Comparison of ENCODE assay signal across 17 cellular contexts in the genomic region with DNA sequence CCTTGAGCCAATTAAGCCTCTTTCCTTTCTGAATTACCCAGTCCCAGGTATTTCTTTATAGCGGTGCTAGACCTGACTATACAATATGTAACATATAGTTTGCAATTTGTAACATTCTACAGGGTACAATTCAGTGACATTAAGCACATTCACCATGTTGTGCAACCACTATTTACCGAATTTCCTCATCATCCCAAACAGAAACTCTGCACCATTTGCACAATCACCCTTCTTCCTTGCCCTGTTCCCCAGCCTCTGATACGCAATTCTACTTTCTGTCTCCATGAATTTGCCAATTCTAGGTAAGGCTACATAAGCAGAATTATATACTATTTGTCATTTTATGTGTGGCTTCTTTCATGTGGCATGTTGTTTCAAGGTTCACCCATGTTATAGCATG. TPM values are rescaled to one million over a fixed set of nuclear protein-coding genes. Genes with fewer than 3 reads are reported as not detected.
"Had no signal": no experiment of that assay in that cellular context is flagged by ENCODE, and none has a peak within 500 bp of the region (broad histone marks: within the 10 kb centered on the region; RNA-seq: fewer than 3 reads in every experiment).

No MANE protein-coding gene starts in this region.

- H3K4me3 Mint-ChIP-seq: type B pancreatic cell had no signal

- H3K27ac Mint-ChIP-seq: naive B cell, type B pancreatic cell had no signal

- H3K9me3 ChIP-seq: right atrium auricular region had no signal

- H3K4me1 Mint-ChIP-seq: naive B cell had no signal

- H3K36me3 ChIP-seq: right atrium auricular region had no signal

- H3K9me3 Mint-ChIP-seq: naive B cell, type B pancreatic cell had no signal

- H3K36me3 Mint-ChIP-seq: naive B cell, type B pancreatic cell had no signal

- H3K4me3 ChIP-seq: hepatocyte, lung, right atrium auricular region had no signal

- DNase-seq: activated CD4-positive, alpha-beta T cell treated with anti-CD3 and anti-CD28 coated beads, Interleukin-2, amount 50 U/mL, for 1 hour; activated naive CD4-positive, alpha-beta T cell treated with anti-CD3 and anti-CD28 coated beads, Interleukin-2, amount 50 U/mL, for 16 hours; activated T-cell treated with anti-CD3 and anti-CD28 coated beads for 4 hours; caudate nucleus; cortex of kidney; effector memory CD4-positive, alpha-beta T cell; naive B cell; nucleus accumbens; stimulated activated naive CD4-positive, alpha-beta T cell treated with Interleukin-2 at 50 U/mL for 16 hours had no signal

- H3K27me3 ChIP-seq: hepatocyte, right atrium auricular region had no signal

- H3K27ac ChIP-seq: hepatocyte, right atrium auricular region had no signal

- H3K4me1 ChIP-seq: right atrium auricular region had no signal

RNA-seq across cellular contexts. Expression of a gene that starts 13.7 kb away (rescaled TPM):
- polyA plus RNA-seq: hepatocyte had no signal

RNA-seq across cellular contexts. Expression of a gene that starts 27.1 kb away (rescaled TPM):
- total RNA-seq: activated CD8-positive, alpha-beta memory T cell treated with anti-CD3 and anti-CD28 coated beads for 36 hours; T-helper 2 cell treated with Interferon-gamma antibody and Interleukin-4, amounts not matched to agents 100 ng/mL and 5 ng/mL, for 36 hours had no signal
- polyA plus RNA-seq: hepatocyte had no signal

RNA-seq across cellular contexts. Expression of a gene that starts 40.7 kb away (rescaled TPM):
- total RNA-seq: kidney; posterior vena cava; right atrium auricular region; T-helper 2 cell treated with Interferon-gamma antibody and Interleukin-4, amounts not matched to agents 100 ng/mL and 5 ng/mL, for 36 hours had no signal
- polyA plus RNA-seq: hepatocyte had no signal

RNA-seq across cellular contexts. Expression of a gene that starts 43.4 kb away (rescaled TPM):
- total RNA-seq: hepatocyte, kidney, lung, posterior vena cava, right atrium auricular region had no signal
- polyA plus RNA-seq: hepatocyte, lung had no signal

RNA-seq across cellular contexts. Expression of a gene that starts 47.2 kb away (rescaled TPM):
- total RNA-seq: activated CD8-positive, alpha-beta memory T cell treated with anti-CD3 and anti-CD28 coated beads for 36 hours; hepatocyte; kidney; lung; posterior vena cava; right atrium auricular region; T-helper 2 cell treated with Interferon-gamma antibody and Interleukin-4, amounts not matched to agents 100 ng/mL and 5 ng/mL, for 36 hours had no signal
- polyA plus RNA-seq: lung had no signal
